In the genomic region with DNA sequence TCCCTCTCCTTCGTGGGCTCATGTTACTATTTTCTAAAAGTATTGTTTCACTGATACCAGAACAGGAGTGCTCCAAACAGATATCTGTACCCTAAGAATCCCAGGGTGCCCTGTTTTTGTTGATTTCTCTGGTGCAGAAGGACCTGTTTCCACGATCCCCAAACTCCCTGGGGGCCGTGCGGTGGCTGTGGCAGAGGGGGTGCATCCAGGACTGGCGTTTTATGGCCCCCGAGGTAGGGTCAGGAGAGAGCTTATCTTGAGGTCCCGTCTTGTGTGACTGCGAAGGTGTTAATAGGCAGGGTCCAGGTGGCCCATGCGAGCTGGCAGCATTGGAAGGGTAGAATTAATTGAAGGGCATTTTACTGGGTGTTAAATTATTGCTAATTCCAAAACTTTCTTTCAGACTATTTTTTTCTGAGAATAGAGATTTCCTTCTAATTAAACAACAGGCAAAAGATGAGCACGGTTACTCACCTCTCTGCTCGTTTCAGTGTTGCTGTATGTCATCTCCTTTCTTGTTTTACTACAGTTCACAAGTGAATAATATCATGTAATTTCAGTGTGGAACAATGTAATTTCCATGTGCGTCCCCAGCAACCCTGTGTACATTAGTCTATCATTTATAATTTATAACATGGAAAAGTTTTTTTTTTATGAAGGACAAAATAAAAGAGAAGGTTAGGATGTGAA, we compare ENCODE assay signal across 18 cellular contexts. TPM values are rescaled to one million over a fixed set of nuclear protein-coding genes. Genes with fewer than 3 reads are reported as not detected.
DNase-seq lines count a peak whose midpoint lies in the region; ATAC-seq and TF ChIP-seq lines count a peak whose summit lies in the region.
"Had no signal": no experiment of that assay in that cellular context is flagged by ENCODE, and none has a peak within 500 bp of the region (broad histone marks: within the 10 kb centered on the region; RNA-seq: fewer than 3 reads in every experiment).

No MANE protein-coding gene starts in this region.

- H3K27me3 Mint-ChIP-seq in endodermal cell (ENCODE audit: insufficient read depth) = peaks cover 17% of the 10 kb centered on the region

- H4K20me1 ChIP-seq in BLaER1 (no peaks in the 10 kb centered on the region), SK-N-SH (ENCODE audit: insufficient read depth) (no peaks in the 10 kb centered on the region)

- H3K36me3 ChIP-seq in BLaER1 (no peaks in the 10 kb centered on the region), endodermal cell (ENCODE audit: control insufficient read depth, insufficient read depth, low read length) (no peaks in the 10 kb centered on the region), SK-N-SH (replicated peaks in 1 of 2; ENCODE audit: control insufficient read depth in 1 of 2, insufficient read depth in 2 of 2, low read length in 1 of 2) (peaks cover 0 to 3% of the 10 kb centered on the region in 2 experiments)
- H3K36me3 ChIP-seq: BE2C had no signal

- H3K36me3 Mint-ChIP-seq in endodermal cell (ENCODE audit: low read depth) = no peaks in the 10 kb centered on the region
- H3K36me3 Mint-ChIP-seq: CD8-positive, alpha-beta memory T cell had no signal

- H3K4me1 Mint-ChIP-seq in endodermal cell = no peaks in the 10 kb centered on the region
- H3K4me1 Mint-ChIP-seq: CD8-positive, alpha-beta memory T cell had no signal

- H3K9me2 ChIP-seq in SK-N-SH = no peaks in the 10 kb centered on the region

- intact Hi-C loops in posterior vena cava (cut with DNase I) = loop anchor here in 1 of 2 donors (2.0 kb wide), 1 partner anchor 19 kb away; no protein-coding TSS in a partner anchor

- TF ChIP-seq CTCF in AG04449 (IDR thresholded peaks at IDR 0.05; ENCODE audit: insufficient read depth, low read length, missing control alignments) (no peak), endodermal cell (conservative IDR thresholded peaks at IDR 0.05) (no peak), SK-N-SH (IDR thresholded peaks at IDR 0.05) (no peak)

- H3K4me3 ChIP-seq in AG04449 (ENCODE audit: low read depth, low read length) = peak overlapping the region; percentile 52
- no peak overlapping the region for H3K4me3 ChIP-seq in BLaER1
- no peak overlapping the region for H3K4me3 ChIP-seq in endodermal cell (ENCODE audit: low read length)
- H3K4me3 ChIP-seq in SK-N-SH (ENCODE audit: low read depth in 2 of 2, low read length in 1 of 2) = no peak overlapping the region
- H3K4me3 ChIP-seq: GM12878 had no signal

- no peaks in the 10 kb centered on the region for H3K9me3 Mint-ChIP-seq in endodermal cell
- H3K9me3 Mint-ChIP-seq: CD8-positive, alpha-beta memory T cell had no signal

- H3K27ac ChIP-seq in BLaER1 (no peak overlapping the region), endodermal cell (ENCODE audit: low read depth, low read length) (no peak overlapping the region), SK-N-SH (ENCODE audit: low read depth in 2 of 2, low read length in 1 of 2) (no peak overlapping the region)

- H3K4me2 ChIP-seq in BLaER1 (peak overlapping the region; percentile 80), SK-N-SH (no peak overlapping the region)

- WGBS in endodermal cell (ENCODE audit: insufficient coverage in 1 of 2, insufficient read length in 1 of 2), 2 experiments = 92 to 94% methylated on average over 8 to 11 of the region's 12 CpGs
- WGBS in SK-N-SH (ENCODE audit: low lambda C conversion rate) = 86% methylated on average over 4 of the region's 12 CpGs

- POLR2A ChIA-PET in AG04449 (lab: Yijun Ruan, JAX) = interaction anchor here (1.2 kb wide), 1 partner anchor 9 kb away, joined by 3 read pairs; no protein-coding TSS in a partner anchor
- POLR2A ChIA-PET in SK-N-SH (lab: Yijun Ruan, JAX) = no interaction called here

- H3K4me1 ChIP-seq in BLaER1 (peaks cover 49% of the 10 kb centered on the region), endodermal cell (ENCODE audit: control insufficient read depth, insufficient read depth, low read length) (no peaks in the 10 kb centered on the region), SK-N-SH (ENCODE audit: control insufficient read depth in 1 of 2, insufficient read depth in 2 of 2, low read depth in 1 of 2, low read length in 1 of 2) (no peaks in the 10 kb centered on the region)
- H3K4me1 ChIP-seq: BE2C had no signal

- TF ChIP-seq EP300 in SK-N-SH (IDR thresholded peaks at IDR 0.05; ENCODE audit: borderline replicate concordance in 1 of 2, low read depth in 1 of 2, low read length in 1 of 2) = no peak

- DNase-seq in AG04449 (ENCODE audit: low read depth, low spot score) (no peak), endodermal cell (peak; percentile 30), posterior vena cava (ENCODE audit: low spot score) (peak; percentile 30), SK-N-SH (no peak), kidney tubule cell (ENCODE audit: low spot score) (no peak), GF-D8 (lab: John Stamatoyannopoulos, UW) (no peak)
- DNase-seq: ACHN; BE2C; CD8-positive, alpha-beta memory T cell; DMS79; IMR-90; Kasumi-1; NCI-H187 treated with DMSO at 0.1 percent for 48 hours; NCI-H446; NCI-H69 had no signal

- no peak overlapping the region for H3K27ac Mint-ChIP-seq in endodermal cell
- H3K27ac Mint-ChIP-seq: CD8-positive, alpha-beta memory T cell had no signal

- peaks cover 18% of the 10 kb centered on the region for H3K9me3 ChIP-seq in BLaER1
- no peaks in the 10 kb centered on the region for H3K9me3 ChIP-seq in endodermal cell (ENCODE audit: control insufficient read depth, low read length)
- H3K9me3 ChIP-seq in SK-N-SH = no peaks in the 10 kb centered on the region
- H3K9me3 ChIP-seq: BE2C had no signal

- TF ChIP-seq RAD21 in SK-N-SH (IDR thresholded peaks at IDR 0.05; ENCODE audit: low read length) = no peak

- no peak overlapping the region for H3K4me3 Mint-ChIP-seq in endodermal cell
- H3K4me3 Mint-ChIP-seq: CD8-positive, alpha-beta memory T cell had no signal

- H3K9ac ChIP-seq in BLaER1 (no peak overlapping the region), endodermal cell (ENCODE audit: extremely low read depth, low read length, poor library complexity, severe bottlenecking) (no peak overlapping the region), SK-N-SH (no peak overlapping the region)

- CTCF ChIA-PET in AG04449 (lab: Yijun Ruan, JAX) = interaction anchor here (1.6 kb wide), 1 partner anchor 113 kb away, joined by 5 read pairs; no protein-coding TSS in a partner anchor
- CTCF ChIA-PET in SK-N-SH (lab: Yijun Ruan, JAX) = interaction anchor here (0.8 kb wide), 1 partner anchor 30 kb away, joined by 3 read pairs; no protein-coding TSS in a partner anchor

- peaks cover 3% of the 10 kb centered on the region for H3K79me2 ChIP-seq in SK-N-SH (ENCODE audit: insufficient read depth)

- H3K27me3 ChIP-seq in BLaER1 (no peaks in the 10 kb centered on the region; the same call in 1 of the 2 replicates), endodermal cell (ENCODE audit: control insufficient read depth, insufficient read depth, low read length, poor library complexity, severe bottlenecking) (peaks cover 28% of the 10 kb centered on the region), SK-N-SH (ENCODE audit: insufficient read depth) (no peaks in the 10 kb centered on the region)

- peaks cover under 1% of the 10 kb centered on the region for H3F3A ChIP-seq in SK-N-SH (replicated peaks; ENCODE audit: insufficient read depth)

- no peak for ATAC-seq in GM21367 (IDR thresholded peaks at IDR 0.05; ENCODE audit: unreplicated experiment)
- ATAC-seq: GM12878 had no signal

- H2AFZ ChIP-seq in SK-N-SH (ENCODE audit: low read depth) = no peak overlapping the region

TF ChIP-seq in SK-N-SH, 30 proteins besides CTCF, POLR2A, EP300 and RAD21 (continues in another document):
- TF ChIP-seq, protein P1, sequence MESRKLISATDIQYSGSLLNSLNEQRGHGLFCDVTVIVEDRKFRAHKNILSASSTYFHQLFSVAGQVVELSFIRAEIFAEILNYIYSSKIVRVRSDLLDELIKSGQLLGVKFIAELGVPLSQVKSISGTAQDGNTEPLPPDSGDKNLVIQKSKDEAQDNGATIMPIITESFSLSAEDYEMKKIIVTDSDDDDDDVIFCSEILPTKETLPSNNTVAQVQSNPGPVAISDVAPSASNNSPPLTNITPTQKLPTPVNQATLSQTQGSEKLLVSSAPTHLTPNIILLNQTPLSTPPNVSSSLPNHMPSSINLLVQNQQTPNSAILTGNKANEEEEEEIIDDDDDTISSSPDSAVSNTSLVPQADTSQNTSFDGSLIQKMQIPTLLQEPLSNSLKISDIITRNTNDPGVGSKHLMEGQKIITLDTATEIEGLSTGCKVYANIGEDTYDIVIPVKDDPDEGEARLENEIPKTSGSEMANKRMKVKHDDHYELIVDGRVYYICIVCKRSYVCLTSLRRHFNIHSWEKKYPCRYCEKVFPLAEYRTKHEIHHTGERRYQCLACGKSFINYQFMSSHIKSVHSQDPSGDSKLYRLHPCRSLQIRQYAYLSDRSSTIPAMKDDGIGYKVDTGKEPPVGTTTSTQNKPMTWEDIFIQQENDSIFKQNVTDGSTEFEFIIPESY (IDR thresholded peaks at IDR 0.05; ENCODE audit: borderline replicate concordance, low read depth) = no peak
- TF ChIP-seq FOXJ3 (CRISPR knock-in tag; IDR thresholded peaks at IDR 0.05) (no peak), TEAD4 (IDR thresholded peaks at IDR 0.05; ENCODE audit: borderline replicate concordance, insufficient read depth) (no peak), GATA2 (CRISPR knock-in tag; IDR thresholded peaks at IDR 0.05) (no peak), JUND (IDR thresholded peaks at IDR 0.05) (no peak), MXI1 (IDR thresholded peaks at IDR 0.05; ENCODE audit: low read depth, low read length) (no peak), NFIC (IDR thresholded peaks at IDR 0.05; ENCODE audit: borderline replicate concordance) (no peak), SMC3 (IDR thresholded peaks at IDR 0.05; ENCODE audit: low read depth, low read length) (no peak), USF1 (IDR thresholded peaks at IDR 0.05; ENCODE audit: borderline replicate concordance, low read depth) (no peak), EZH2phosphoT487 (IDR thresholded peaks at IDR 0.05; ENCODE audit: borderline replicate concordance, low read depth) (no peak)

RNA-seq across cellular contexts. Expression of gene TWIST2, which starts 8.2 kb away (rescaled TPM):
- 1 to 10 TPM in 1 of 2 donors, not detected in 1; 1.9 TPM for total RNA-seq in endodermal cell
- polyA plus RNA-seq in endodermal cell (2013, experiment 1 of 2) = 1.3 TPM
- polyA plus RNA-seq in endodermal cell (2013, experiment 2 of 2) = 0.83 TPM
- total RNA-seq in posterior vena cava = 10 to 100 TPM; 18.6 to 23.0 TPM
- polyA plus RNA-seq in SK-N-SH (2012; rRNA removed) = 10.2 and 19.5 TPM in 2 replicates
- 11.9 and 18.3 TPM in 2 replicates for polyA plus RNA-seq in SK-N-SH (2012; cell fraction: cytosol; rRNA removed)
- polyA plus RNA-seq in SK-N-SH (2012; cell fraction: nucleus; rRNA removed) = 7.8 and 10.7 TPM in 2 replicates
- total RNA-seq: CD8-positive, alpha-beta memory T cell; GM12878 had no signal
- polyA plus RNA-seq: CD8-positive, alpha-beta memory T cell; GM12878 had no signal

Comparison
In these comparisons a context has a peak if more than half of its experiments do, and no peak if none do; other contexts are left out.
1. DNase-seq: peak in endodermal cell (single experiment) and posterior vena cava (single experiment); none in AG04449 (single experiment), SK-N-SH (single experiment), kidney tubule cell (single experiment) and GF-D8 (single experiment).
2. RNA of gene TWIST2, which starts 8.2 kb away (total RNA-seq): 18.6 to 23.0 TPM in posterior vena cava; 1.9 TPM in endodermal cell; every median in the first group is over 4 times any median in the second.